8 cellular contexts compared by ENCODE assay signal in genomic region chr1:54885863-54886723, GRCh38. TPM values are rescaled to one million over a fixed set of nuclear protein-coding genes. Genes with fewer than 3 reads are reported as not detected.
DNase-seq lines count a peak whose midpoint lies in the region; ATAC-seq and TF ChIP-seq lines count a peak whose summit lies in the region.

No MANE protein-coding gene starts in this region.

- H3K36me3 ChIP-seq in parathyroid adenoma (ENCODE audit: control insufficient read depth, insufficient read depth, low read length), result no peaks in the 10 kb centered on the region

- H2AFZ ChIP-seq in parathyroid adenoma, result peak overlapping the region; percentile 85

- no peaks in the 10 kb centered on the region for H3K9me3 ChIP-seq in parathyroid adenoma (ENCODE audit: control insufficient read depth, low read length)

- no peak for TF ChIP-seq CTCF in WI38 (IDR thresholded peaks at IDR 0.05; ENCODE audit: low read depth, low read length)
- no peak for TF ChIP-seq CTCF in foreskin fibroblast (IDR thresholded peaks at IDR 0.05; ENCODE audit: low read depth, low read length)
- no peak for TF ChIP-seq CTCF in parathyroid adenoma (IDR thresholded peaks at IDR 0.05)

- peaks cover 2% of the 10 kb centered on the region for H3K4me1 ChIP-seq in parathyroid adenoma

- H3K4me2 ChIP-seq in parathyroid adenoma (ENCODE audit: low read length), result peak overlapping the region; percentile 84

- peak overlapping the region; percentile 85 for H3K4me3 ChIP-seq in Jurkat, Clone E6-1 (ENCODE audit: low read length)
- H3K4me3 ChIP-seq in WI38 (ENCODE audit: low read depth, low read length), result peak overlapping the region; percentile 85
- H3K4me3 ChIP-seq in foreskin fibroblast (ENCODE audit: low read depth in 1 of 2, low read length in 2 of 2), result peak overlapping the region; percentile 80 to 92
- H3K4me3 ChIP-seq in parathyroid adenoma (ENCODE audit: low read depth, low read length), result peak overlapping the region; percentile 74

- H3K27me3 ChIP-seq in parathyroid adenoma (ENCODE audit: control insufficient read depth, insufficient read depth, low read length), result no peaks in the 10 kb centered on the region

- DNase-seq in ELF-1 (ENCODE audit: low read depth, low spot score) (peak; percentile 56), foreskin fibroblast (peak in 1 of 2 donors; percentile 50), NCI-H446 treated with DMSO at 0.1 percent for 48 hours (lab: John Stamatoyannopoulos, UW) (no peak), putamen (ENCODE audit: low spot score) (no peak)
- no peak for DNase-seq in Jurkat, Clone E6-1 (ENCODE audit: low read depth, low spot score)

- no peak overlapping the region for H3K9ac ChIP-seq in parathyroid adenoma

- ATAC-seq in HG03280 (IDR thresholded peaks at IDR 0.05; ENCODE audit: unreplicated experiment), result no peak

- H3K79me2 ChIP-seq in parathyroid adenoma, result no peaks in the 10 kb centered on the region

- peak overlapping the region; percentile 7 for H3K27ac ChIP-seq in parathyroid adenoma

RNA-seq across cellular contexts. Expression of gene DHCR24, which starts 0.9 kb away (rescaled TPM):
- 104 TPM for polyA plus RNA-seq in Jurkat, Clone E6-1 (2012; ENCODE audit: insufficient read depth, insufficient read length)
